13 cellular contexts compared by ENCODE assay signal in genomic region chr2:241156997-241157441, GRCh38. TPM values are rescaled to one million over a fixed set of nuclear protein-coding genes. Genes with fewer than 3 reads are reported as not detected.
A peak's percentile ranks its signal among the peaks of the same experiment; 100 is the strongest.
DNase-seq lines count a peak whose midpoint lies in the region; ATAC-seq and TF ChIP-seq lines count a peak whose summit lies in the region.
"Had no signal": no experiment of that assay in that cellular context is flagged by ENCODE, and none has a peak within 500 bp of the region (broad histone marks: within the 10 kb centered on the region; RNA-seq: fewer than 3 reads in every experiment).

No MANE protein-coding gene starts in this region.

- no peak overlapping the region for H3K9ac ChIP-seq in endodermal cell (ENCODE audit: extremely low read depth, low read length, poor library complexity, severe bottlenecking)

- no peak for DNase-seq in activated CD4-positive, alpha-beta T cell treated with anti-CD3 and anti-CD28 coated beads, Interleukin-2, amount 10 ng/mL, durations not matched to agents 24 days and 14 days
- no peak for DNase-seq in activated CD4-positive, alpha-beta T cell treated with anti-CD3 and anti-CD28 coated beads, Interleukin-2, amount 10 ng/mL, durations not matched to agents 7 days and 5 days
- DNase-seq in OCI-M1 (lab: John Stamatoyannopoulos, UW) (peak; percentile 72), endodermal cell (peak; percentile 65), upper lobe of right lung (no peak)
- DNase-seq in activated naive CD8-positive, alpha-beta T cell treated with anti-CD3 and anti-CD28 coated beads, Interleukin-2, amount 50 U/mL, for 24 hours: no peak
- DNase-seq in activated CD4-positive, alpha-beta T cell treated with anti-CD3 and anti-CD28 coated beads, Interleukin-2, amount 50 U/mL, for 1 hour: no peak
- DNase-seq: activated naive CD8-positive, alpha-beta T cell treated with anti-CD3 and anti-CD28 coated beads, Interleukin-2, amount 10 ng/mL, durations not matched to agents 7 days and 5 days; MM.1S; upper lobe of left lung had no signal

- TF ChIP-seq CTCF in endodermal cell (conservative IDR thresholded peaks at IDR 0.05): no peak
- TF ChIP-seq CTCF in upper lobe of right lung (IDR thresholded peaks at IDR 0.05): no peak

- H3K27ac ChIP-seq in endodermal cell (ENCODE audit: low read depth, low read length) (no peak overlapping the region), upper lobe of right lung (no peak overlapping the region)
- H3K27ac ChIP-seq: A549, upper lobe of left lung had no signal

- 56% methylated on average over 4 to 5 of the region's 5 CpGs for WGBS in endodermal cell (ENCODE audit: insufficient coverage in 1 of 2, insufficient read length in 1 of 2), 2 experiments

- no peak overlapping the region for H3K4me3 Mint-ChIP-seq in activated CD4-positive, alpha-beta T cell treated with anti-CD3 and anti-CD28 coated beads, Interleukin-2, amount 10 ng/mL, durations not matched to agents 24 days and 14 days
- H3K4me3 Mint-ChIP-seq in activated CD4-positive, alpha-beta T cell treated with anti-CD3 and anti-CD28 coated beads, Interleukin-2, amount 10 ng/mL, durations not matched to agents 7 days and 5 days: no peak overlapping the region
- no peak overlapping the region for H3K4me3 Mint-ChIP-seq in endodermal cell
- H3K4me3 Mint-ChIP-seq in activated naive CD8-positive, alpha-beta T cell treated with anti-CD3 and anti-CD28 coated beads, Interleukin-2, amount 50 U/mL, for 24 hours: no peak overlapping the region
- H3K4me3 Mint-ChIP-seq: activated naive CD8-positive, alpha-beta T cell treated with anti-CD3 and anti-CD28 coated beads, Interleukin-2, amount 10 ng/mL, durations not matched to agents 7 days and 5 days had no signal

- H3K27ac Mint-ChIP-seq in activated CD4-positive, alpha-beta T cell treated with anti-CD3 and anti-CD28 coated beads, Interleukin-2, amount 10 ng/mL, durations not matched to agents 24 days and 14 days: peak overlapping the region; percentile 18
- no peak overlapping the region for H3K27ac Mint-ChIP-seq in activated CD4-positive, alpha-beta T cell treated with anti-CD3 and anti-CD28 coated beads, Interleukin-2, amount 10 ng/mL, durations not matched to agents 7 days and 5 days
- no peak overlapping the region for H3K27ac Mint-ChIP-seq in endodermal cell
- H3K27ac Mint-ChIP-seq in activated naive CD8-positive, alpha-beta T cell treated with anti-CD3 and anti-CD28 coated beads, Interleukin-2, amount 50 U/mL, for 24 hours: no peak overlapping the region
- H3K27ac Mint-ChIP-seq: activated naive CD8-positive, alpha-beta T cell treated with anti-CD3 and anti-CD28 coated beads, Interleukin-2, amount 10 ng/mL, durations not matched to agents 7 days and 5 days had no signal

- H3K9me3 Mint-ChIP-seq in activated CD4-positive, alpha-beta T cell treated with anti-CD3 and anti-CD28 coated beads, Interleukin-2, amount 10 ng/mL, durations not matched to agents 24 days and 14 days: no peaks in the 10 kb centered on the region
- no peaks in the 10 kb centered on the region for H3K9me3 Mint-ChIP-seq in activated CD4-positive, alpha-beta T cell treated with anti-CD3 and anti-CD28 coated beads, Interleukin-2, amount 10 ng/mL, durations not matched to agents 7 days and 5 days
- no peaks in the 10 kb centered on the region for H3K9me3 Mint-ChIP-seq in endodermal cell
- H3K9me3 Mint-ChIP-seq in activated naive CD8-positive, alpha-beta T cell treated with anti-CD3 and anti-CD28 coated beads, Interleukin-2, amount 50 U/mL, for 24 hours: no peaks in the 10 kb centered on the region
- H3K9me3 Mint-ChIP-seq: activated naive CD8-positive, alpha-beta T cell treated with anti-CD3 and anti-CD28 coated beads, Interleukin-2, amount 10 ng/mL, durations not matched to agents 7 days and 5 days had no signal

- H3K36me3 ChIP-seq in endodermal cell (ENCODE audit: control insufficient read depth, insufficient read depth, low read length) (peaks cover 37% of the 10 kb centered on the region), upper lobe of right lung (peaks cover 43% of the 10 kb centered on the region)

- POLR2A ChIA-PET in activated CD4-positive, alpha-beta T cell treated with anti-CD3 and anti-CD28 coated beads, Interleukin-2, amount 10 ng/mL, durations not matched to agents 7 days and 5 days (lab: Charles Lee): no interaction called here

- H3K36me3 Mint-ChIP-seq in activated CD4-positive, alpha-beta T cell treated with anti-CD3 and anti-CD28 coated beads, Interleukin-2, amount 10 ng/mL, durations not matched to agents 24 days and 14 days (ENCODE audit: low read depth): peaks cover 52% of the 10 kb centered on the region
- peaks cover 18% of the 10 kb centered on the region for H3K36me3 Mint-ChIP-seq in activated CD4-positive, alpha-beta T cell treated with anti-CD3 and anti-CD28 coated beads, Interleukin-2, amount 10 ng/mL, durations not matched to agents 7 days and 5 days (ENCODE audit: low read depth)
- H3K36me3 Mint-ChIP-seq in endodermal cell (ENCODE audit: low read depth): peaks cover 32% of the 10 kb centered on the region
- H3K36me3 Mint-ChIP-seq in activated naive CD8-positive, alpha-beta T cell treated with anti-CD3 and anti-CD28 coated beads, Interleukin-2, amount 50 U/mL, for 24 hours (ENCODE audit: low read depth): peaks cover 19% of the 10 kb centered on the region

- peaks cover 20% of the 10 kb centered on the region for H3K4me1 Mint-ChIP-seq in activated CD4-positive, alpha-beta T cell treated with anti-CD3 and anti-CD28 coated beads, Interleukin-2, amount 10 ng/mL, durations not matched to agents 24 days and 14 days
- peaks cover 15% of the 10 kb centered on the region for H3K4me1 Mint-ChIP-seq in activated CD4-positive, alpha-beta T cell treated with anti-CD3 and anti-CD28 coated beads, Interleukin-2, amount 10 ng/mL, durations not matched to agents 7 days and 5 days
- H3K4me1 Mint-ChIP-seq in endodermal cell: peaks cover 8% of the 10 kb centered on the region
- peaks cover 28% of the 10 kb centered on the region for H3K4me1 Mint-ChIP-seq in activated naive CD8-positive, alpha-beta T cell treated with anti-CD3 and anti-CD28 coated beads, Interleukin-2, amount 50 U/mL, for 24 hours

- CTCF ChIA-PET in activated CD4-positive, alpha-beta T cell treated with anti-CD3 and anti-CD28 coated beads, Interleukin-2, amount 10 ng/mL, durations not matched to agents 7 days and 5 days (lab: Charles Lee): no interaction called here

- H3K27me3 Mint-ChIP-seq in activated CD4-positive, alpha-beta T cell treated with anti-CD3 and anti-CD28 coated beads, Interleukin-2, amount 10 ng/mL, durations not matched to agents 24 days and 14 days: no peaks in the 10 kb centered on the region
- H3K27me3 Mint-ChIP-seq in activated CD4-positive, alpha-beta T cell treated with anti-CD3 and anti-CD28 coated beads, Interleukin-2, amount 10 ng/mL, durations not matched to agents 7 days and 5 days: no peaks in the 10 kb centered on the region
- H3K27me3 Mint-ChIP-seq in endodermal cell (ENCODE audit: insufficient read depth): no peaks in the 10 kb centered on the region
- H3K27me3 Mint-ChIP-seq in activated naive CD8-positive, alpha-beta T cell treated with anti-CD3 and anti-CD28 coated beads, Interleukin-2, amount 50 U/mL, for 24 hours: no peaks in the 10 kb centered on the region
- H3K27me3 Mint-ChIP-seq: activated naive CD8-positive, alpha-beta T cell treated with anti-CD3 and anti-CD28 coated beads, Interleukin-2, amount 10 ng/mL, durations not matched to agents 7 days and 5 days had no signal

- H3K27me3 ChIP-seq in endodermal cell (ENCODE audit: control insufficient read depth, insufficient read depth, low read length, poor library complexity, severe bottlenecking): no peaks in the 10 kb centered on the region
- no peaks in the 10 kb centered on the region for H3K27me3 ChIP-seq in upper lobe of right lung
- H3K27me3 ChIP-seq: upper lobe of left lung had no signal

- no peaks in the 10 kb centered on the region for H3K4me1 ChIP-seq in endodermal cell (ENCODE audit: control insufficient read depth, insufficient read depth, low read length)
- peaks cover 7% of the 10 kb centered on the region for H3K4me1 ChIP-seq in upper lobe of right lung
- H3K4me1 ChIP-seq: A549 had no signal

- peak; percentile 64 for ATAC-seq in upper lobe of right lung
- no peak for ATAC-seq in GM21786 (IDR thresholded peaks at IDR 0.05; ENCODE audit: unreplicated experiment)
- no peak for ATAC-seq in activated naive CD8-positive, alpha-beta T cell treated with anti-CD3 and anti-CD28 coated beads, Interleukin-2, amount 50 U/mL, for 24 hours
- ATAC-seq: A549, sciatic nerve had no signal

- H3K9me3 ChIP-seq in endodermal cell (ENCODE audit: control insufficient read depth, low read length): no peaks in the 10 kb centered on the region
- no peaks in the 10 kb centered on the region for H3K9me3 ChIP-seq in upper lobe of right lung
- H3K9me3 ChIP-seq: A549, upper lobe of left lung had no signal

- intact Hi-C loops in activated CD4-positive, alpha-beta T cell treated with anti-CD3 and anti-CD28 coated beads, Interleukin-2, amount 10 ng/mL, durations not matched to agents 24 days and 14 days (cut with micrococcal nuclease): no loop called here
- intact Hi-C loops in upper lobe of right lung (cut with DNase I): no loop called here

- H3K4me3 ChIP-seq in endodermal cell (ENCODE audit: low read length) (no peak overlapping the region), upper lobe of right lung (no peak overlapping the region)
- H3K4me3 ChIP-seq: A549, upper lobe of left lung had no signal

RNA-seq across cellular contexts. Expression of gene PPP1R7, which starts 6.8 kb away (rescaled TPM):
- total RNA-seq in activated CD4-positive, alpha-beta T cell treated with anti-CD3 and anti-CD28 coated beads, Interleukin-2, amount 10 ng/mL, durations not matched to agents 24 days and 14 days: 111 and 113 TPM in 2 replicates
- 100 to 1,000 TPM in 1 of 2 experiments, 10 to 100 TPM in 1; 89.5 to 110 TPM for total RNA-seq in activated CD4-positive, alpha-beta T cell treated with anti-CD3 and anti-CD28 coated beads, Interleukin-2, amount 10 ng/mL, durations not matched to agents 7 days and 5 days
- total RNA-seq in endodermal cell (10 to 100 TPM; 48.5 to 52.7 TPM), upper lobe of right lung (60.7 TPM)
- polyA plus RNA-seq in endodermal cell (2013, experiment 1 of 2): 54.8 TPM
- 59.1 TPM for polyA plus RNA-seq in endodermal cell (2013, experiment 2 of 2)

RNA-seq across cellular contexts. Expression of gene PASK, which starts 7.7 kb away (rescaled TPM):
- total RNA-seq in activated CD4-positive, alpha-beta T cell treated with anti-CD3 and anti-CD28 coated beads, Interleukin-2, amount 10 ng/mL, durations not matched to agents 24 days and 14 days: 87.5 and 92.0 TPM in 2 replicates
- total RNA-seq in activated CD4-positive, alpha-beta T cell treated with anti-CD3 and anti-CD28 coated beads, Interleukin-2, amount 10 ng/mL, durations not matched to agents 7 days and 5 days: 10 to 100 TPM; 55.5 to 62.0 TPM
- total RNA-seq in endodermal cell (10 to 100 TPM; 76.5 to 94.5 TPM), upper lobe of right lung (15.7 TPM)
- 24.8 TPM for polyA plus RNA-seq in endodermal cell (2013, experiment 1 of 2)
- 21.1 TPM for polyA plus RNA-seq in endodermal cell (2013, experiment 2 of 2)

RNA-seq across cellular contexts. Expression of gene ANO7, which starts 31.5 kb away (rescaled TPM):
- 2.8 and 3.5 TPM in 2 replicates for total RNA-seq in activated CD4-positive, alpha-beta T cell treated with anti-CD3 and anti-CD28 coated beads, Interleukin-2, amount 10 ng/mL, durations not matched to agents 24 days and 14 days
- total RNA-seq in activated CD4-positive, alpha-beta T cell treated with anti-CD3 and anti-CD28 coated beads, Interleukin-2, amount 10 ng/mL, durations not matched to agents 7 days and 5 days: under 1 TPM; 0.12 TPM
- total RNA-seq in endodermal cell: 1 to 10 TPM; 8.1 to 8.5 TPM
- 1.3 TPM for polyA plus RNA-seq in endodermal cell (2013, experiment 1 of 2)
- 2.0 TPM for polyA plus RNA-seq in endodermal cell (2013, experiment 2 of 2)
- total RNA-seq in upper lobe of right lung: 2.1 TPM

RNA-seq across cellular contexts. Expression of gene MTERF4, which starts 54.9 kb away (rescaled TPM):
- 39.3 and 43.9 TPM in 2 replicates for total RNA-seq in activated CD4-positive, alpha-beta T cell treated with anti-CD3 and anti-CD28 coated beads, Interleukin-2, amount 10 ng/mL, durations not matched to agents 24 days and 14 days
- 10 to 100 TPM; 38.0 to 41.0 TPM for total RNA-seq in activated CD4-positive, alpha-beta T cell treated with anti-CD3 and anti-CD28 coated beads, Interleukin-2, amount 10 ng/mL, durations not matched to agents 7 days and 5 days
- total RNA-seq in endodermal cell: 10 to 100 TPM; 33.2 to 42.5 TPM
- polyA plus RNA-seq in endodermal cell (2013, experiment 1 of 2): 37.9 TPM
- 36.3 TPM for polyA plus RNA-seq in endodermal cell (2013, experiment 2 of 2)
- total RNA-seq in upper lobe of right lung: 34.6 TPM

Comparison
In these comparisons a context has a peak if more than half of its experiments do, and no peak if none do; other contexts are left out.
1. DNase-seq: peak in OCI-M1 (single experiment) and endodermal cell (single experiment); none in activated CD4-positive, alpha-beta T cell treated with anti-CD3 and anti-CD28 coated beads, Interleukin-2, amount 10 ng/mL, durations not matched to agents 24 days and 14 days (single experiment), activated CD4-positive, alpha-beta T cell treated with anti-CD3 and anti-CD28 coated beads, Interleukin-2, amount 10 ng/mL, durations not matched to agents 7 days and 5 days (single experiment), upper lobe of right lung (single experiment), activated naive CD8-positive, alpha-beta T cell treated with anti-CD3 and anti-CD28 coated beads, Interleukin-2, amount 50 U/mL, for 24 hours (single experiment) and activated CD4-positive, alpha-beta T cell treated with anti-CD3 and anti-CD28 coated beads, Interleukin-2, amount 50 U/mL, for 1 hour (single experiment).